Comparison of ENCODE assay signal across 9 cellular contexts in genomic region chrX:107731831-107732502, GRCh38. TPM values are rescaled to one million over a fixed set of nuclear protein-coding genes. Genes with fewer than 3 reads are reported as not detected.
DNase-seq lines count a peak whose midpoint lies in the region; ATAC-seq lines count a peak whose summit lies in the region.
"Had no signal": no experiment of that assay in that cellular context is flagged by ENCODE, and none has a peak within 500 bp of the region (broad histone marks: within the 10 kb centered on the region; RNA-seq: fewer than 3 reads in every experiment).

No MANE protein-coding gene starts in this region.

- H3K27me3 ChIP-seq in SJSA1 (replicated peaks): no peaks in the 10 kb centered on the region

- no peaks in the 10 kb centered on the region for H3K36me3 ChIP-seq in SJSA1

- DNase-seq in HCEC 1CT: peak; percentile 80
- DNase-seq in SJSA1 (ENCODE audit: low read depth in 1 of 2, low spot score in 2 of 2): peak; percentile 48 to 75
- DNase-seq in globus pallidus (ENCODE audit: low spot score): peak; percentile 76
- DNase-seq in posterior cingulate gyrus: peak in 7 of 10 donors; percentile 26 to 89 (median 55)
- DNase-seq in activated naive CD4-positive, alpha-beta T cell (lab: John Stamatoyannopoulos, UW): no peak
- DNase-seq in stimulated activated CD4-positive, alpha-beta T cell treated with anti-CD3 and anti-CD28 coated beads, Interleukin-1b, Interleukin-23, amount 100 ng/mL, for 48 hours: no peak
- no peak for DNase-seq in activated gamma-delta T cell (lab: John Stamatoyannopoulos, UW)

- ATAC-seq in HG02588 (IDR thresholded peaks at IDR 0.05; ENCODE audit: unreplicated experiment): no peak

- intact Hi-C loops in posterior cingulate gyrus (cut with DNase I): no loop called here

- H3K4me1 ChIP-seq in SJSA1 (replicated peaks): peaks cover 21% of the 10 kb centered on the region

- no peak overlapping the region for H3K4me3 ChIP-seq in SJSA1

- no peaks in the 10 kb centered on the region for H3K9me3 ChIP-seq in SJSA1 (replicated peaks)

- H3K27ac ChIP-seq in SJSA1: no peak overlapping the region
- H3K27ac ChIP-seq: KMS-11 had no signal

RNA-seq across cellular contexts. Expression of gene TSC22D3, which starts 43.6 kb away (rescaled TPM):
- 20.0 and 28.1 TPM in 2 replicates for total RNA-seq in SJSA1 (2014; rRNA removed; shearing (Covaris generic))

RNA-seq across cellular contexts. Expression of gene NCBP2L, which starts 45.6 kb away (rescaled TPM):
- not detected in 2 replicates for total RNA-seq in SJSA1 (2014; rRNA removed; shearing (Covaris generic))

Comparison
In these comparisons a context has a peak if more than half of its experiments do, and no peak if none do; other contexts are left out.
1. DNase-seq: peak in HCEC 1CT (single experiment), SJSA1 (2 of 2), globus pallidus (single experiment) and posterior cingulate gyrus (7 of 10); none in activated naive CD4-positive, alpha-beta T cell (0 of 4), stimulated activated CD4-positive, alpha-beta T cell treated with anti-CD3 and anti-CD28 coated beads, Interleukin-1b, Interleukin-23, amount 100 ng/mL, for 48 hours (single experiment) and activated gamma-delta T cell (single experiment).